In genomic region chr14:92510972-92511371, GRCh38 we compare ENCODE assay signal across 13 cellular contexts. TPM values are rescaled to one million over a fixed set of nuclear protein-coding genes. Genes with fewer than 3 reads are reported as not detected.
DNase-seq lines count a peak whose midpoint lies in the region; ATAC-seq and TF ChIP-seq lines count a peak whose summit lies in the region.
"Had no signal": no experiment of that assay in that cellular context is flagged by ENCODE, and none has a peak within 500 bp of the region (broad histone marks: within the 10 kb centered on the region; RNA-seq: fewer than 3 reads in every experiment).

No MANE protein-coding gene starts in this region.

- no peak overlapping the region for H3K27ac Mint-ChIP-seq in neural progenitor cell
- H3K27ac Mint-ChIP-seq in effector memory CD8-positive, alpha-beta T cell, result no peak overlapping the region

- H3F3A ChIP-seq in neural progenitor cell (ENCODE audit: low read depth), result no peaks in the 10 kb centered on the region

- H3K36me3 ChIP-seq in DND-41 (ENCODE audit: insufficient read depth, low read length), result no peaks in the 10 kb centered on the region
- H3K36me3 ChIP-seq in colonic mucosa, result no peaks in the 10 kb centered on the region
- H3K36me3 ChIP-seq in neural progenitor cell, result no peaks in the 10 kb centered on the region
- H3K36me3 ChIP-seq in testis (ENCODE audit: low read depth, missing control alignments), result no peaks in the 10 kb centered on the region
- H3K36me3 ChIP-seq: gastrocnemius medialis, thyroid gland had no signal

- intact Hi-C loops in colonic mucosa (cut with DNase I), result no loop called here
- intact Hi-C loops in testis (cut with DNase I; ENCODE audit: low total_unique reads), result no loop called here

- no peak overlapping the region for H3K4me3 ChIP-seq in DND-41 (ENCODE audit: low read depth in 1 of 2, low read length in 2 of 2)
- H3K4me3 ChIP-seq in colonic mucosa, result no peak overlapping the region
- H3K4me3 ChIP-seq in neural progenitor cell, result no peak overlapping the region
- H3K4me3 ChIP-seq in testis, result no peak overlapping the region
- H3K4me3 ChIP-seq: gastrocnemius medialis, thyroid gland had no signal

- no peak for TF ChIP-seq POLR2A in testis (IDR thresholded peaks at IDR 0.05)

- H3K27me3 ChIP-seq in DND-41 (ENCODE audit: insufficient read depth, low read length, poor library complexity) (no peaks in the 10 kb centered on the region), colonic mucosa (no peaks in the 10 kb centered on the region), neural progenitor cell (peaks cover 43% of the 10 kb centered on the region), testis (no peaks in the 10 kb centered on the region)
- H3K27me3 ChIP-seq: gastrocnemius medialis, thyroid gland had no signal

- no peak overlapping the region for H3K27ac ChIP-seq in DND-41 (ENCODE audit: low read length)
- peak overlapping the region; percentile 56 for H3K27ac ChIP-seq in colonic mucosa
- H3K27ac ChIP-seq in neural progenitor cell, result no peak overlapping the region
- no peak overlapping the region for H3K27ac ChIP-seq in testis
- H3K27ac ChIP-seq: gastrocnemius medialis, thyroid gland had no signal

- H3K4me3 Mint-ChIP-seq in neural progenitor cell, result no peak overlapping the region
- H3K4me3 Mint-ChIP-seq in effector memory CD8-positive, alpha-beta T cell, result no peak overlapping the region
- H3K4me3 Mint-ChIP-seq: central memory CD8-positive, alpha-beta T cell had no signal

- H3K27me3 Mint-ChIP-seq in neural progenitor cell (ENCODE audit: insufficient read depth, low read depth), result peaks cover 2% of the 10 kb centered on the region
- no peaks in the 10 kb centered on the region for H3K27me3 Mint-ChIP-seq in effector memory CD8-positive, alpha-beta T cell
- H3K27me3 Mint-ChIP-seq: central memory CD8-positive, alpha-beta T cell had no signal

- DNase-seq in DND-41 (no peak), HuH-7.5 (ENCODE audit: low spot score) (peak; percentile 73), colonic mucosa (no peak), neural progenitor cell (ENCODE audit: low spot score) (peak; percentile 36), testis (no peak)
- no peak for DNase-seq in effector memory CD8-positive, alpha-beta T cell
- no peak for DNase-seq in activated CD4-positive, alpha-beta T cell treated with anti-CD3 and anti-CD28 coated beads for 48 hours
- DNase-seq: gastrocnemius medialis, NCI-H345, T-helper 1 cell, thyroid gland had no signal

- no peak overlapping the region for H3K9ac ChIP-seq in DND-41 (ENCODE audit: low read depth, low read length)
- H3K9ac ChIP-seq in colonic mucosa (ENCODE audit: low read depth in 2 of 2, low read length in 2 of 2), result no peak overlapping the region
- H3K9ac ChIP-seq in neural progenitor cell, result no peak overlapping the region

- H3K4me1 ChIP-seq in DND-41 (ENCODE audit: insufficient read depth, low read length) (no peaks in the 10 kb centered on the region), colonic mucosa (peaks cover 10% of the 10 kb centered on the region), neural progenitor cell (no peaks in the 10 kb centered on the region), testis (peaks cover 9% of the 10 kb centered on the region)

- peaks cover 11% of the 10 kb centered on the region for H3K4me1 Mint-ChIP-seq in neural progenitor cell
- peaks cover 35 to 37% of the 10 kb centered on the region in 2 donors for H3K4me1 Mint-ChIP-seq in effector memory CD8-positive, alpha-beta T cell (ENCODE audit: low read depth in 2 of 2)

- H3K36me3 Mint-ChIP-seq in neural progenitor cell, result no peaks in the 10 kb centered on the region
- H3K36me3 Mint-ChIP-seq in effector memory CD8-positive, alpha-beta T cell (ENCODE audit: insufficient read depth), result peaks cover 5% of the 10 kb centered on the region

- H3K79me2 ChIP-seq in DND-41 (ENCODE audit: insufficient read depth, low read length), result no peaks in the 10 kb centered on the region
- no peaks in the 10 kb centered on the region for H3K79me2 ChIP-seq in neural progenitor cell (ENCODE audit: low read depth)

- H3K4me2 ChIP-seq in DND-41 (ENCODE audit: insufficient read depth, low read length) (no peak overlapping the region), neural progenitor cell (no peak overlapping the region)

- H4K20me1 ChIP-seq in DND-41 (ENCODE audit: insufficient read depth, low read length) (no peaks in the 10 kb centered on the region), neural progenitor cell (ENCODE audit: low read depth) (no peaks in the 10 kb centered on the region)

- no peaks in the 10 kb centered on the region for H3K9me3 Mint-ChIP-seq in neural progenitor cell
- no peaks in the 10 kb centered on the region for H3K9me3 Mint-ChIP-seq in effector memory CD8-positive, alpha-beta T cell
- H3K9me3 Mint-ChIP-seq: central memory CD8-positive, alpha-beta T cell had no signal

- TF ChIP-seq CTCF in DND-41 (IDR thresholded peaks at IDR 0.05; ENCODE audit: borderline replicate concordance, extremely low read depth, low read length, poor library complexity, severe bottlenecking) (peak; percentile 12), colonic mucosa (IDR thresholded peaks at IDR 0.05) (no peak), neural progenitor cell (IDR thresholded peaks at IDR 0.05) (peak; percentile 29), testis (IDR thresholded peaks at IDR 0.05) (no peak)

- H2AFZ ChIP-seq in DND-41 (ENCODE audit: low read depth, low read length) (no peak overlapping the region), neural progenitor cell (replicated peaks) (no peak overlapping the region)

- H3K9me3 ChIP-seq in DND-41 (ENCODE audit: insufficient read depth, low read length, severe bottlenecking) (no peaks in the 10 kb centered on the region), colonic mucosa (no peaks in the 10 kb centered on the region), neural progenitor cell (ENCODE audit: low read depth) (no peaks in the 10 kb centered on the region), testis (no peaks in the 10 kb centered on the region)
- H3K9me3 ChIP-seq: gastrocnemius medialis, thyroid gland had no signal

- 93 to 94% methylated on average over 2 of the region's 2 CpGs for WGBS in testis, 2 donors

- ATAC-seq in DND-41 (ENCODE audit: insufficient read depth, low read depth), result no peak
- no peak for ATAC-seq in effector memory CD8-positive, alpha-beta T cell (replicated peaks)
- no peak for ATAC-seq in HG03159 (IDR thresholded peaks at IDR 0.05; ENCODE audit: unreplicated experiment)
- ATAC-seq: gastrocnemius medialis had no signal

RNA-seq across cellular contexts. Expression of gene RIN3, which starts 2.6 kb away (rescaled TPM):
- total RNA-seq in colonic mucosa (10 to 100 TPM; 18.4 to 23.2 TPM), neural progenitor cell (ENCODE audit: low replicate concordance) (0.09 and 0.22 TPM in 2 replicates), testis (10 to 100 TPM; 49.8 to 56.2 TPM)
- 25.9 TPM for polyA plus RNA-seq in testis (ENCODE audit: insufficient read depth, low read depth, low replicate concordance)

Comparison
In these comparisons a context has a peak if more than half of its experiments do, and no peak if none do; other contexts are left out.
1. DNase-seq: peak in HuH-7.5 (single experiment) and neural progenitor cell (single experiment); none in DND-41 (single experiment), colonic mucosa (single experiment), effector memory CD8-positive, alpha-beta T cell (0 of 3), testis (single experiment) and activated CD4-positive, alpha-beta T cell treated with anti-CD3 and anti-CD28 coated beads for 48 hours (single experiment).
2. CTCF ChIP-seq: peak in DND-41 (single experiment) and neural progenitor cell (single experiment); none in colonic mucosa (single experiment) and testis (0 of 3).
3. RNA of gene RIN3, which starts 2.6 kb away (total RNA-seq): 49.8 to 56.2 TPM in testis and 18.4 to 23.2 TPM in colonic mucosa; 0.09 to 0.22 TPM in neural progenitor cell; every median in the first group is over 10 times any median in the second.